Comparison of ENCODE assay signal across 29 cellular contexts in the genomic region with DNA sequence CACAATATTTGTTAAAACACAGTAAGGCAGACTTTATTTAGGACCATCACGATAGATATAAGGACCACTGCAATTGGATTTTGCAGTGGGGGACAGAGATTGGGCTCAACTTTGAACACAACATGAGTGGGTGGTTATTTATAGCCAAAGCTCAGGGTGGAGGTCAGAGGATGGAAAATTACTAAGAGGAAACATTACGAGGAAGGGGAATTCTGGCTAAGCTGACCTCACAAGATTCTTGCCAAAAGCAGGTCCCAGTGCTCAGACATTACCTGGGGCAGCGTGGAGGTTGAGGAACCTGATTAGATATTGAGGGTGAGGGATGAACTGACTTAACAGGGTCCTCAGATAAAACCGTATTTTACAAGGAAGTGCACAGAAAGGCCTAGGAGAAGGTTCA.
DNase-seq lines count a peak whose midpoint lies in the region; ATAC-seq, FAIRE-seq and TF ChIP-seq lines count a peak whose summit lies in the region.
"Had no signal": no experiment of that assay in that cellular context is flagged by ENCODE, and none has a peak within 500 bp of the region (broad histone marks: within the 10 kb centered on the region; RNA-seq: fewer than 3 reads in every experiment).

No MANE protein-coding gene starts in this region.

- RAD21 ChIA-PET in HCT116 (lab: Charles Lee; ENCODE audit: low non-redundant PET in 1 of 2, low total read pairs in 2 of 2, uncharacterized antibody in 2 of 2, unreplicated experiment in 2 of 2): no interaction called here

- H3K9ac ChIP-seq in HCT116 (ENCODE audit: low read length): no peak overlapping the region
- no peak overlapping the region for H3K9ac ChIP-seq in endothelial cell of umbilical vein (replicated peaks; ENCODE audit: extremely low read depth, insufficient read depth, low read length)
- H3K9ac ChIP-seq: BLaER1 had no signal

- peaks cover 7 to 16% of the 10 kb centered on the region in 2 experiments; a peak in 3 of 4 replicates for H3K4me1 ChIP-seq in HCT116 (ENCODE audit: control insufficient read depth in 1 of 2, insufficient read depth in 2 of 2, low read length in 2 of 2)
- H3K4me1 ChIP-seq in body of pancreas: no peaks in the 10 kb centered on the region
- peaks cover 4% of the 10 kb centered on the region for H3K4me1 ChIP-seq in endothelial cell of umbilical vein (ENCODE audit: control insufficient read depth, extremely low read depth, insufficient read depth, low read length)
- no peaks in the 10 kb centered on the region for H3K4me1 ChIP-seq in thyroid gland
- H3K4me1 ChIP-seq: BE2C, BLaER1 had no signal

- no peaks in the 10 kb centered on the region for H3K9me2 ChIP-seq in HCT116 (ENCODE audit: insufficient read depth)

- H3K4me2 ChIP-seq in HCT116 (ENCODE audit: low read length) (no peak overlapping the region), endothelial cell of umbilical vein (ENCODE audit: insufficient read depth, low read length) (no peak overlapping the region)
- H3K4me2 ChIP-seq: BLaER1 had no signal

- H3K4me3 ChIP-seq in HCT116 (replicated peaks in 1 of 2; ENCODE audit: low read depth in 1 of 2, low read length in 2 of 2): no peak overlapping the region
- H3K4me3 ChIP-seq in body of pancreas: no peak overlapping the region
- no peak overlapping the region for H3K4me3 ChIP-seq in endothelial cell of umbilical vein (replicated peaks in 1 of 3; ENCODE audit: insufficient read depth in 1 of 3, low read depth in 1 of 3, low read length in 3 of 3)
- H3K4me3 ChIP-seq in thyroid gland (replicated peaks in 1 of 3): no peak overlapping the region
- H3K4me3 ChIP-seq: BLaER1, GM12878 had no signal

- H3K79me2 ChIP-seq in HCT116 (ENCODE audit: insufficient read depth, low read length): no peaks in the 10 kb centered on the region
- no peaks in the 10 kb centered on the region for H3K79me2 ChIP-seq in endothelial cell of umbilical vein (ENCODE audit: control insufficient read depth, insufficient read depth, low read length)

- dilution Hi-C loops in endothelial cell of umbilical vein (cut with MboI; ENCODE audit: extremely low pct_ligation_motif_present, low sequenced_read_pairs): no loop called here

- 63 to 64% methylated on average over 4 of the region's 4 CpGs for WGBS in body of pancreas, 2 donors
- 86 to 89% methylated on average over 4 of the region's 4 CpGs for WGBS in thyroid gland, 2 donors

- intact Hi-C loops in HCT116 (cut with micrococcal nuclease): no loop called here
- intact Hi-C loops in body of pancreas (cut with DNase I): no loop called here
- intact Hi-C loops in endothelial cell of umbilical vein (cut with micrococcal nuclease): no loop called here
- intact Hi-C loops in thyroid gland (cut with DNase I): no loop called here

- H4K20me1 ChIP-seq in HCT116 (ENCODE audit: insufficient read depth) (no peaks in the 10 kb centered on the region), endothelial cell of umbilical vein (replicated peaks; ENCODE audit: control insufficient read depth, extremely low read depth, insufficient read depth, low read length) (no peaks in the 10 kb centered on the region)
- H4K20me1 ChIP-seq: BLaER1 had no signal

- H3K27me3 ChIP-seq in HCT116 (ENCODE audit: insufficient read depth, low read length) (no peaks in the 10 kb centered on the region), body of pancreas (no peaks in the 10 kb centered on the region), endothelial cell of umbilical vein (ENCODE audit: control insufficient read depth in 2 of 2, insufficient read depth in 2 of 2, low read length in 2 of 2) (no peaks in the 10 kb centered on the region), thyroid gland (no peaks in the 10 kb centered on the region)
- H3K27me3 ChIP-seq: BE2C, BLaER1 had no signal

- no peaks in the 10 kb centered on the region for H3K9me1 ChIP-seq in endothelial cell of umbilical vein (replicated peaks; ENCODE audit: control insufficient read depth, extremely low read depth, insufficient read depth, low read length)

- H3K36me3 ChIP-seq in HCT116 (ENCODE audit: control insufficient read depth in 1 of 2, insufficient read depth in 2 of 2, low read length in 2 of 2) (no peaks in the 10 kb centered on the region), body of pancreas (replicated peaks in 1 of 2; ENCODE audit: insufficient read depth in 1 of 2, low read depth in 2 of 2) (no peaks in the 10 kb centered on the region), endothelial cell of umbilical vein (ENCODE audit: control insufficient read depth in 2 of 2, extremely low read depth in 1 of 2, insufficient read depth in 2 of 2, low read length in 2 of 2) (no peaks in the 10 kb centered on the region), thyroid gland (no peaks in the 10 kb centered on the region)
- H3K36me3 ChIP-seq: BE2C, BLaER1 had no signal

- H3K27ac ChIP-seq in HCT116 (ENCODE audit: low read depth, low read length): no peak overlapping the region
- no peak overlapping the region for H3K27ac ChIP-seq in body of pancreas
- no peak overlapping the region for H3K27ac ChIP-seq in endothelial cell of umbilical vein (ENCODE audit: insufficient read depth, low read depth, low read length)
- no peak overlapping the region for H3K27ac ChIP-seq in thyroid gland
- H3K27ac ChIP-seq: BLaER1 had no signal

- H3K9me3 ChIP-seq in HCT116 (ENCODE audit: control insufficient read depth in 1 of 2, insufficient read depth in 1 of 2, low read depth in 1 of 2, low read length in 2 of 2): no peaks in the 10 kb centered on the region
- no peaks in the 10 kb centered on the region for H3K9me3 ChIP-seq in body of pancreas
- no peaks in the 10 kb centered on the region for H3K9me3 ChIP-seq in endothelial cell of umbilical vein (replicated peaks; ENCODE audit: control insufficient read depth, insufficient read depth, low read length)
- H3K9me3 ChIP-seq in thyroid gland: no peaks in the 10 kb centered on the region
- H3K9me3 ChIP-seq: BE2C, BLaER1 had no signal

- H2AFZ ChIP-seq in HCT116 (ENCODE audit: low read depth, low read length, poor library complexity, severe bottlenecking) (no peak overlapping the region), endothelial cell of umbilical vein (ENCODE audit: low read depth, low read length) (no peak overlapping the region)

- POLR2A ChIA-PET in HCT116 (lab: Charles Lee): no interaction called here
- POLR2A ChIA-PET in endothelial cell of umbilical vein (lab: Charles Lee): no interaction called here

- BruUV-seq in HCT116 (replicated peaks; lab: Mats Ljungman, UMichigan) (no TSS peak), endothelial cell of umbilical vein (replicated peaks; lab: Mats Ljungman, UMichigan) (no TSS peak)

- FAIRE-seq in endothelial cell of umbilical vein (lab: Jason Lieb, UNC) (no peak), urothelium cell line (lab: Jason Lieb, UNC) (no peak)
- FAIRE-seq: A204.1, D721Med, GM12878, GM12892, GM19239 had no signal

- ATAC-seq in HCT116 (no peak), body of pancreas (peak; percentile 40), GM18498 (IDR thresholded peaks at IDR 0.05; ENCODE audit: unreplicated experiment) (no peak)
- ATAC-seq: GM12878 had no signal

- no peak for TF ChIP-seq RAD21 in HCT116 (IDR thresholded peaks at IDR 0.05; ENCODE audit: low read depth)

- CTCF ChIA-PET in HCT116 (lab: Charles Lee) (no interaction called here), endothelial cell of umbilical vein (lab: Charles Lee) (no interaction called here)

- TF ChIP-seq CTCF in HCT116 (IDR thresholded peaks at IDR 0.05 in 2 of 3, conservative IDR thresholded peaks at IDR 0.05 in 1 of 3; ENCODE audit: borderline replicate concordance in 1 of 3, insufficient read depth in 1 of 3, low read depth in 2 of 3, low read length in 2 of 3) (no peak), body of pancreas (IDR thresholded peaks at IDR 0.05) (no peak), endothelial cell of umbilical vein (IDR thresholded peaks at IDR 0.05; ENCODE audit: extremely low read depth in 1 of 2, insufficient read depth in 1 of 2, low read depth in 1 of 2, low read length in 2 of 2) (no peak), thyroid gland (IDR thresholded peaks at IDR 0.05) (no peak)

- TF ChIP-seq POLR2A in HCT116 (IDR thresholded peaks at IDR 0.05; ENCODE audit: borderline replicate concordance, extremely low read depth, insufficient read depth, insufficient read length): no peak
- no peak for TF ChIP-seq POLR2A in body of pancreas (IDR thresholded peaks at IDR 0.05)
- no peak for TF ChIP-seq POLR2A in endothelial cell of umbilical vein (IDR thresholded peaks at IDR 0.05; ENCODE audit: low read depth, low read length)
- TF ChIP-seq POLR2A in thyroid gland (IDR thresholded peaks at IDR 0.05): no peak

- no peak for DNase-seq in HCT116 (ENCODE audit: low read depth, low spot score)
- no peak for DNase-seq in body of pancreas
- peak; percentile 7 for DNase-seq in endothelial cell of umbilical vein (ENCODE audit: low read depth, low spot score)
- peak; percentile 42 for DNase-seq in renal cortical epithelial cell (ENCODE audit: low read depth)
- no peak for DNase-seq in thyroid gland
- no peak for DNase-seq in DMS 273 (lab: John Stamatoyannopoulos, UW; ENCODE audit: unreplicated experiment)
- no peak for DNase-seq in urothelium cell line (ENCODE audit: low spot score)
- DNase-seq: 8988T; ACHN; BE2C; C1 segment of cervical spinal cord; CD4-positive, alpha-beta memory T cell; CD4-positive, CD25-positive, alpha-beta regulatory T cell; CD8-positive, alpha-beta memory T cell; COR-L47; DMS 273 treated with DMSO at 0.1 percent for 48 hours; DMS153; DMS53; DMS79; DND-41; EL; GDM1 had no signal

TF ChIP-seq in endothelial cell of umbilical vein, 7 proteins besides CTCF, POLR2A, EP300 and RAD21:
- no peak for TF ChIP-seq JUN (IDR thresholded peaks at IDR 0.05; ENCODE audit: borderline replicate concordance, insufficient read depth, insufficient read length, low read depth)
- no peak for TF ChIP-seq GATA2 (IDR thresholded peaks at IDR 0.05; ENCODE audit: insufficient read depth, insufficient read length, low read depth, low read length)
- TF ChIP-seq, protein P1, sequence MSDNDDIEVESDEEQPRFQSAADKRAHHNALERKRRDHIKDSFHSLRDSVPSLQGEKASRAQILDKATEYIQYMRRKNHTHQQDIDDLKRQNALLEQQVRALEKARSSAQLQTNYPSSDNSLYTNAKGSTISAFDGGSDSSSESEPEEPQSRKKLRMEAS (IDR thresholded peaks at IDR 0.05; ENCODE audit: insufficient read depth, insufficient read length): no peak
- TF ChIP-seq FOS (IDR thresholded peaks at IDR 0.05; ENCODE audit: borderline replicate concordance, insufficient read depth, low read length): no peak
- TF ChIP-seq EZH2 (IDR thresholded peaks at IDR 0.05; ENCODE audit: borderline replicate concordance, low read depth, low read length, severe bottlenecking): no peak
- TF ChIP-seq MYC (IDR thresholded peaks at IDR 0.05; ENCODE audit: low read depth, low read length): no peak
- no peak for TF ChIP-seq POLR2AphosphoS5 (IDR thresholded peaks at IDR 0.05; ENCODE audit: insufficient read depth, low read depth, low read length)

Comparison
In these comparisons a context has a peak if more than half of its experiments do, and no peak if none do; other contexts are left out.
1. DNase-seq: peak in endothelial cell of umbilical vein (single experiment) and renal cortical epithelial cell (single experiment); none in HCT116 (single experiment), body of pancreas (0 of 4), thyroid gland (0 of 2), DMS 273 (single experiment) and urothelium cell line (single experiment).